Comparison of ENCODE assay signal across 10 cellular contexts in the genomic region with DNA sequence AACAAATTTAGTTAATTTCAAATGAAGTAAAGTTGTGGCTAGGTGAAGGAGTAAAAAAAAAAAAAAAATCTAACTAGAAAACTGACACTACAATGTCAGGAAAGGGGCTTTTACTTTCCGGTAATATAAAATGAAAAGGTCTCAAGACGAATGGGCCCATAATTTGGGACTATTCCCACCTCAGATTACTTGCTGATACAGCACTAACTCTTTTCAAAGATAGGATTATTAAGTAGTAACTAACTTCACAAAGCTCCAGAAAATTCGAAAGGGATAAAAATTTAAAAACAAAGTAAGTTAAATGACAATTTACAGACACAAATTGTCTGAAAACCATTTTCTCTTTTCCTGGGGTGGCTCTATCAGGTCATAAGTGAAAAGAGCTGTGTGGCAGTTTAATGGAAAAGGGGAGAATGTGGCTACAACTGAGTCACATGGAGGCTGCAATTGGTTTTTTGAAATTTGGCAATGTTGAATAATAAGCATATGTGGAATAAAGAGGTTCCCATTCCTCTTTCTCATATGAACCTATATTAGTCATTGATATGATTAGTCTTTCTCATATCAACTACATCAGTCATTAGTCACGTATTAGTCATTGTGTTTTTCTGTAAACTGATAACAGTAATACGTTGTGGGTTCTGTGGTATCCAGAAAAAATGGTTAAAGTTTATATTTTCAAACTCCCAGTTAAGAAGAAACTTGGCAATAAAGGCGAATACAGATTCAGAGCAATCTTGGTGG.
DNase-seq lines count a peak whose midpoint lies in the region; ATAC-seq, FAIRE-seq and TF ChIP-seq lines count a peak whose summit lies in the region.
"Had no signal": no experiment of that assay in that cellular context is flagged by ENCODE, and none has a peak within 500 bp of the region (broad histone marks: within the 10 kb centered on the region; RNA-seq: fewer than 3 reads in every experiment).

No MANE protein-coding gene starts in this region.

- H3K27ac ChIP-seq in mammary epithelial cell (ENCODE audit: insufficient read depth, low read depth, low read length) (no peak overlapping the region), small intestine (ENCODE audit: low read depth in 1 of 2, low read length in 1 of 2) (no peak overlapping the region)
- H3K27ac ChIP-seq: SK-N-MC had no signal

- no peak for FAIRE-seq in small intestine (lab: Jason Lieb, UNC)

- dilution Hi-C loops in mammary epithelial cell (cut with HindIII; ENCODE audit: low sequenced_read_pairs), result no loop called here

- BruUV-seq in mammary epithelial cell (replicated peaks; lab: Mats Ljungman, UMichigan), result no TSS peak

- intact Hi-C loops in mammary epithelial cell (cut with micrococcal nuclease) (no loop called here), head of caudate nucleus (cut with DNase I) (no loop called here)

- no peaks in the 10 kb centered on the region for H3K79me2 ChIP-seq in mammary epithelial cell (ENCODE audit: insufficient read depth, low read length)

- ATAC-seq in GM18870 (IDR thresholded peaks at IDR 0.05; ENCODE audit: unreplicated experiment) (peak; percentile 80), HG03457 (IDR thresholded peaks at IDR 0.05; ENCODE audit: unreplicated experiment) (peak; percentile 63)

- no peak overlapping the region for H2AFZ ChIP-seq in mammary epithelial cell (ENCODE audit: low read depth, low read length)

- 60% methylated on average over 6 of the region's 6 CpGs for WGBS in mammary epithelial cell (ENCODE audit: low coverage, missing lambda C conversion rate)
- 65 to 67% (median 66%) methylated on average over 6 of the region's 6 CpGs for WGBS in small intestine, 3 donors

- H3K4me1 ChIP-seq in mammary epithelial cell (ENCODE audit: insufficient read depth, low read length), result peaks cover 5% of the 10 kb centered on the region
- no peaks in the 10 kb centered on the region for H3K4me1 ChIP-seq in small intestine (ENCODE audit: control insufficient read depth in 2 of 2, insufficient read depth in 1 of 2, low read depth in 1 of 2, low read length in 1 of 2)

- peak; percentile 82 for DNase-seq in mammary epithelial cell
- peak; percentile 9 for DNase-seq in small intestine
- no peak for DNase-seq in SIG-M5 treated with dmso at 0.1 percent for 504 hours (lab: John Stamatoyannopoulos, UW; ENCODE audit: unreplicated experiment)
- DNase-seq in GF-D8 (lab: John Stamatoyannopoulos, UW), result no peak
- no peak for DNase-seq in head of caudate nucleus
- DNase-seq: effector memory CD4-positive, alpha-beta T cell; NCI-H1417 treated with DMSO at 0.1 percent for 48 hours had no signal

- H3K9me3 ChIP-seq in mammary epithelial cell (replicated peaks; ENCODE audit: insufficient read depth, low read length) (no peaks in the 10 kb centered on the region), small intestine (ENCODE audit: control insufficient read depth, low read depth) (no peaks in the 10 kb centered on the region)

- peak overlapping the region; percentile 20 for H3K4me2 ChIP-seq in mammary epithelial cell (ENCODE audit: insufficient read depth, low read depth, low read length)

- no peaks in the 10 kb centered on the region for H4K20me1 ChIP-seq in mammary epithelial cell (ENCODE audit: insufficient read depth, low read length)

- H3K27me3 ChIP-seq in mammary epithelial cell (ENCODE audit: insufficient read depth, low read length), result no peaks in the 10 kb centered on the region
- no peaks in the 10 kb centered on the region for H3K27me3 ChIP-seq in small intestine (ENCODE audit: control insufficient read depth in 2 of 2, insufficient read depth in 2 of 2, low read length in 2 of 2)

- in situ Hi-C loops in mammary epithelial cell (cut with MboI; ENCODE audit: low sequenced_read_pairs in 2 of 2), result no loop called here

- no peak for TF ChIP-seq CTCF in mammary epithelial cell (conservative IDR thresholded peaks at IDR 0.05 in 1 of 2, IDR thresholded peaks at IDR 0.05 in 1 of 2; ENCODE audit: extremely low read depth in 1 of 2, insufficient read depth in 1 of 2, low read depth in 1 of 2, low read length in 2 of 2)

- CTCF ChIA-PET in mammary epithelial cell (lab: Charles Lee; ENCODE audit: low non-redundant PET), result no interaction called here

- no peak overlapping the region for H3K9ac ChIP-seq in mammary epithelial cell (ENCODE audit: insufficient read depth, low read length)

- H3K4me3 ChIP-seq in mammary epithelial cell (replicated peaks in 1 of 3; ENCODE audit: insufficient read depth in 1 of 3, low read depth in 2 of 3, low read length in 3 of 3) (no peak overlapping the region), small intestine (ENCODE audit: low read depth in 1 of 2, low read length in 2 of 2) (no peak overlapping the region)
- H3K4me3 ChIP-seq: SK-N-MC had no signal

- no peaks in the 10 kb centered on the region for H3K36me3 ChIP-seq in mammary epithelial cell (ENCODE audit: insufficient read depth, low read length)
- H3K36me3 ChIP-seq in small intestine (ENCODE audit: control insufficient read depth in 2 of 2, insufficient read depth in 2 of 2, low read length in 2 of 2), result no peaks in the 10 kb centered on the region

Comparison
In these comparisons a context has a peak if more than half of its experiments do, and no peak if none do; other contexts are left out.
1. DNase-seq: peak in mammary epithelial cell (single experiment) and small intestine (single experiment); none in SIG-M5 treated with dmso at 0.1 percent for 504 hours (single experiment), GF-D8 (single experiment) and head of caudate nucleus (0 of 42).